In the genomic region with DNA sequence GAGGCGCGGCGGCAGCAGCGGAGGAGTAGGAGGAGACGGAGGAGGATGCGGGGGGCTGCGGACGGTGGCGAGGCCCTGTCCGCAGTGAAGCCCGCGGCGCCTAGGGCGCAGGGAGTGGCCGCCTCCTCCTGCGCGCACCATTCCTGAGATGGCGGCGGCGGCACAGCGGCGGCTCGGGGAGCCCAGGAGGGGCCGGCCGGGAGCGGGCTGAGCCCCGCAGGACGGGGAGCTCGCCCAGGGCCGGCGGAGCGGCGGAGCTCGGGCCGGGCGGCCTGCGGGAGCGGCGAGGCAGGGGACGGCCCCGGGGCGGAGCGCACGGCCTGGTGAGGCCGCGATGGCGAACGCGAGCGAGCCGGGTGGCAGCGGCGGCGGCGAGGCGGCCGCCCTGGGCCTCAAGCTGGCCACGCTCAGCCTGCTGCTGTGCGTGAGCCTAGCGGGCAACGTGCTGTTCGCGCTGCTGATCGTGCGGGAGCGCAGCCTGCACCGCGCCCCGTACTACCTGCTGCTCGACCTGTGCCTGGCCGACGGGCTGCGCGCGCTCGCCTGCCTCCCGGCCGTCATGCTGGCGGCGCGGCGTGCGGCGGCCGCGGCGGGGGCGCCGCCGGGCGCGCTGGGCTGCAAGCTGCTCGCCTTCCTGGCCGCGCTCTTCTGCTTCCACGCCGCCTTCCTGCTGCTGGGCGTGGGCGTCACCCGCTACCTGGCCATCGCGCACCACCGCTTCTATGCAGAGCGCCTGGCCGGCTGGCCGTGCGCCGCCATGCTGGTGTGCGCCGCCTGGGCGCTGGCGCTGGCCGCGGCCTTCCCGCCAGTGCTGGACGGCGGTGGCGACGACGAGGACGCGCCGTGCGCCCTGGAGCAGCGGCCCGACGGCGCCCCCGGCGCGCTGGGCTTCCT, we compare ENCODE assay signal across 8 cellular contexts. TPM values are rescaled to one million over a fixed set of nuclear protein-coding genes. Genes with fewer than 3 reads are reported as not detected.
DNase-seq lines count a peak whose midpoint lies in the region; ATAC-seq and TF ChIP-seq lines count a peak whose summit lies in the region.

A gene with protein sequence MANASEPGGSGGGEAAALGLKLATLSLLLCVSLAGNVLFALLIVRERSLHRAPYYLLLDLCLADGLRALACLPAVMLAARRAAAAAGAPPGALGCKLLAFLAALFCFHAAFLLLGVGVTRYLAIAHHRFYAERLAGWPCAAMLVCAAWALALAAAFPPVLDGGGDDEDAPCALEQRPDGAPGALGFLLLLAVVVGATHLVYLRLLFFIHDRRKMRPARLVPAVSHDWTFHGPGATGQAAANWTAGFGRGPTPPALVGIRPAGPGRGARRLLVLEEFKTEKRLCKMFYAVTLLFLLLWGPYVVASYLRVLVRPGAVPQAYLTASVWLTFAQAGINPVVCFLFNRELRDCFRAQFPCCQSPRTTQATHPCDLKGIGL (plus strand): TSS at position 140 of the 894 bp plus-strand sequence. CDS start 195 bp downstream, at position 335.

- peaks cover 0 to 4% of the 10 kb centered on the region in 2 donors for H3K4me1 ChIP-seq in neuronal stem cell (ENCODE audit: control insufficient read depth in 2 of 2, insufficient read depth in 1 of 2, low read depth in 1 of 2, low read length in 2 of 2)

- peak within 1 kb of the TSS; percentile 93 for H2AFZ ChIP-seq in neuronal stem cell (ENCODE audit: low read length)

- peak within 1 kb of the TSS; percentile 99 for H3K4me2 ChIP-seq in neuronal stem cell (ENCODE audit: insufficient read depth, low read length, poor library complexity, severe bottlenecking)

- H3K4me3 Mint-ChIP-seq in activated T-cell treated with anti-CD3 and anti-CD28 coated beads, Interleukin-2, amount 50 U/mL, for 4 hours, result peak within 1 kb of the TSS; percentile 70

- peak within 1 kb of the TSS; percentile 100 for H3K18ac ChIP-seq in neuronal stem cell (ENCODE audit: low read length)

- H3K36me3 Mint-ChIP-seq in activated T-cell treated with anti-CD3 and anti-CD28 coated beads, Interleukin-2, amount 50 U/mL, for 4 hours (ENCODE audit: insufficient read depth), result no peaks in the 10 kb centered on the region

- H3K9me3 ChIP-seq in neuronal stem cell (replicated peaks in 1 of 2; ENCODE audit: control insufficient read depth in 2 of 2, insufficient read depth in 1 of 2, low read depth in 1 of 2, low read length in 2 of 2), result no peaks in the 10 kb centered on the region

- peak within 1 kb of the TSS; percentile 89 for H4K8ac ChIP-seq in neuronal stem cell (ENCODE audit: low read depth, low read length)

- H3K9ac ChIP-seq in neuronal stem cell (ENCODE audit: low read depth, low read length, poor library complexity), result peak within 1 kb of the TSS; percentile 98

- H4K91ac ChIP-seq in neuronal stem cell (ENCODE audit: low read depth, low read length, poor library complexity), result peak within 1 kb of the TSS; percentile 89

- ATAC-seq in Right ventricle myocardium inferior (peak; percentile 68), GM21737 (IDR thresholded peaks at IDR 0.05; ENCODE audit: unreplicated experiment) (no peak)
- peak; percentile 67 to 75 for ATAC-seq in activated T-cell treated with anti-CD3 and anti-CD28 coated beads, Interleukin-2, amount 50 U/mL, for 4 hours

- no peak within 1 kb of the TSS for H3K27ac ChIP-seq in neuronal stem cell (replicated peaks; ENCODE audit: low read length)

- H2BK5ac ChIP-seq in neuronal stem cell (ENCODE audit: low read length), result peak within 1 kb of the TSS; percentile 17

- intact Hi-C loops in Right ventricle myocardium inferior (cut with DNase I), result no loop called here
- intact Hi-C loops in cardiac septum (cut with DNase I), result no loop called here

- H3K23ac ChIP-seq in neuronal stem cell (ENCODE audit: low read depth, low read length, poor library complexity), result peak within 1 kb of the TSS; percentile 98

- peaks cover 8 to 79% (median 39%) of the 10 kb centered on the region in 3 experiments for H3K27me3 ChIP-seq in neuronal stem cell (ENCODE audit: control insufficient read depth in 3 of 3, insufficient read depth in 3 of 3, low read depth in 1 of 3, low read length in 3 of 3)

- H3K36me3 ChIP-seq in neuronal stem cell (replicated peaks in 1 of 2; ENCODE audit: control insufficient read depth in 2 of 2, insufficient read depth in 2 of 2, low read length in 2 of 2), result no peaks in the 10 kb centered on the region

- H2BK12ac ChIP-seq in neuronal stem cell (ENCODE audit: low read length), result peak within 1 kb of the TSS; percentile 87

- H3K4ac ChIP-seq in neuronal stem cell (ENCODE audit: low read length), result peak within 1 kb of the TSS; percentile 97

- TF ChIP-seq CTCF in fibroblast of the aortic adventitia (IDR thresholded peaks at IDR 0.05; ENCODE audit: insufficient read depth, low read length), result no peak

- peaks cover 7% of the 10 kb centered on the region for H3K4me1 Mint-ChIP-seq in activated T-cell treated with anti-CD3 and anti-CD28 coated beads, Interleukin-2, amount 50 U/mL, for 4 hours (ENCODE audit: low read depth)

- H3K27me3 Mint-ChIP-seq in activated T-cell treated with anti-CD3 and anti-CD28 coated beads, Interleukin-2, amount 50 U/mL, for 4 hours (ENCODE audit: low read depth), result peaks cover 47% of the 10 kb centered on the region

- no peaks in the 10 kb centered on the region for H3K9me3 Mint-ChIP-seq in activated T-cell treated with anti-CD3 and anti-CD28 coated beads, Interleukin-2, amount 50 U/mL, for 4 hours

- H3K14ac ChIP-seq in neuronal stem cell (ENCODE audit: low read length), result peak within 1 kb of the TSS; percentile 76

- WGBS in neuronal stem cell (ENCODE audit: extremely low coverage in 2 of 2, insufficient read length in 2 of 2, insufficient replicate concordance in 1 of 2), 2 donors, result no CpG with 5 or more reads among the region's 131 CpGs

- no peaks in the 10 kb centered on the region for H3K79me1 ChIP-seq in neuronal stem cell (ENCODE audit: low read depth, low read length)

- peak within 1 kb of the TSS; percentile 32 for H2AK5ac ChIP-seq in neuronal stem cell (ENCODE audit: low read depth, low read length)

- peak within 1 kb of the TSS; percentile 87 for H2BK120ac ChIP-seq in neuronal stem cell (ENCODE audit: low read depth, low read length)

- H2BK15ac ChIP-seq in neuronal stem cell (ENCODE audit: low read length), result peak within 1 kb of the TSS; percentile 89

- H3K4me3 ChIP-seq in fibroblast of the aortic adventitia (ENCODE audit: low read depth, low read length) (peak within 1 kb of the TSS; percentile 25), neuronal stem cell (ENCODE audit: low read length in 2 of 2) (peak within 1 kb of the TSS; percentile 62 to 98)

- DNase-seq in Right ventricle myocardium inferior (ENCODE audit: missing footprints) (peak; percentile 74), cardiac septum (ENCODE audit: low spot score) (no peak), fibroblast of the aortic adventitia (ENCODE audit: low read depth) (peak; percentile 3), neuronal stem cell (ENCODE audit: low spot score) (no peak), NCI-H524 treated with DMSO at 0.1 percent for 48 hours (lab: John Stamatoyannopoulos, UW) (no peak), NCI-H2029 treated with DMSO at 0.1 percent for 48 hours (lab: John Stamatoyannopoulos, UW) (no peak)
- DNase-seq in activated T-cell treated with anti-CD3 and anti-CD28 coated beads, Interleukin-2, amount 50 U/mL, for 4 hours, result no peak

RNA-seq across cellular contexts. Expression of the gene that starts here (rescaled TPM):
- 3.7 TPM for total RNA-seq in Right ventricle myocardium inferior
- total RNA-seq in cardiac septum, result 8.3 TPM
- total RNA-seq in activated T-cell treated with anti-CD3 and anti-CD28 coated beads, Interleukin-2, amount 50 U/mL, for 4 hours, result 1 to 10 TPM; 2.0 to 2.4 (median 2.3) TPM
- 0.25 TPM in 1 of 2 replicates, not detected in the other for total RNA-seq in fibroblast of the aortic adventitia (ENCODE audit: low replicate concordance)
- 13.0 TPM for polyA plus RNA-seq in neuronal stem cell (2013, experiment 1 of 2)
- 13.4 TPM for polyA plus RNA-seq in neuronal stem cell (2013, experiment 2 of 2)

Comparison
In these comparisons a context has a peak if more than half of its experiments do, and no peak if none do; other contexts are left out.
1. Peak in DNase-seq and H3K4me3 ChIP-seq in fibroblast of the aortic adventitia; RNA of the gene not detected or under 1 TPM.